9 cellular contexts compared by ENCODE assay signal in the genomic region with DNA sequence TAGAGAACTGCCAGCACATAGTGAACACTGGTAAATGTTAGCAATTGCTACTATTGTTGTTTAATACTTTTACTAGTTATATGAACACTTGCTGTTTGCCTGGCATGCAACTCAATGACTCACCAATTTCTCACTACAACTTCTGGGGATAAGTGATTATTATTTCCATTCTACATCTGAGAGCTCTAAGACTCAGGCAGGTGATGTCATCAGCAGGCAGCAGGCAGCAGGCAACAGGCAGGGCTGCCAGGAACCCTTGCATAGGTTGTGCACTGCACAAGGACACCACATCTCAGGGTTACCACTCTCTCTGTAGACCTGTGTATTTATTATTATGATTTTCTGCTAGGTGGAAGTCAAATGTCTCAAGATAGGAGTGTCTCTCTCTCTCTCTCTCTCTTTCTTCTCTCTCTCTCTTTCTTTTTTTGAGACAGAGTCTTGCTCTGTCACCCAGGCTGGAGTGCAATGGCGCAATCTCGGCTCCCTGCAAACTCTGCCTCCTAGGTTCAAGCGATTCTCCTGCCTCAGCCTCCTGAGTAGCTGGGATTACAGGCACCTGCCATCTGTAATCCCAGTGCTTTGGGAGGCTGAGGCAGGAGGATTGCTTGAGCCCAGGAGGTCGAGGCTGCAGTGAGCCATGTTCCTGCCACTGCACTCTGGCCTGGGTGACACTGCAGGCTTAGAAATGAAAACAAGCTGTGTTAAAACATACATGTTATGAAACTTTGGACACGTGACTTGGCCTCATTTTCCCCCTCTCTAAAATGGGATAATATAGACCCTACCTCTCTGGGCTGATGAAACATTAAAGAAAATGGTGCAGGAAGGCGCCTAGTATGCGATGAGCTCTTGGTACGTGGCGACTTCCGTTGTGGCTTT. TPM values are rescaled to one million over a fixed set of nuclear protein-coding genes. Genes with fewer than 3 reads are reported as not detected.
DNase-seq lines count a peak whose midpoint lies in the region; ATAC-seq and TF ChIP-seq lines count a peak whose summit lies in the region.
"Had no signal": no experiment of that assay in that cellular context is flagged by ENCODE, and none has a peak within 500 bp of the region (broad histone marks: within the 10 kb centered on the region; RNA-seq: fewer than 3 reads in every experiment).

No MANE protein-coding gene starts in this region.

- H4K8ac ChIP-seq in mesenchymal stem cell (ENCODE audit: low read length) = no peak overlapping the region

- H2AFZ ChIP-seq in mesenchymal stem cell (ENCODE audit: low read depth, low read length) (no peak overlapping the region), GM23338 (no peak overlapping the region)

- H2BK120ac ChIP-seq in mesenchymal stem cell (ENCODE audit: low read depth, low read length) = no peak overlapping the region

- H3K27ac Mint-ChIP-seq in GM23338 (no peak overlapping the region), osteocyte (ENCODE audit: unreplicated experiment) (no peak overlapping the region)
- H3K27ac Mint-ChIP-seq: brain had no signal

- no peak overlapping the region for H4K91ac ChIP-seq in mesenchymal stem cell (ENCODE audit: low read length)

- H3F3A ChIP-seq in GM23338 (replicated peaks; ENCODE audit: low read depth) = peaks cover 8% of the 10 kb centered on the region; the same call in 1 of the 2 replicates

- no peak overlapping the region for H3K9ac ChIP-seq in mesenchymal stem cell (ENCODE audit: low read length)

- H3K36me3 ChIP-seq in mesenchymal stem cell (ENCODE audit: control insufficient read depth in 1 of 2, insufficient read depth in 2 of 2, low read depth in 1 of 2, low read length in 2 of 2) (no peaks in the 10 kb centered on the region), GM23338 (ENCODE audit: insufficient read depth) (no peaks in the 10 kb centered on the region)
- H3K36me3 ChIP-seq: heart left ventricle had no signal

- no peak overlapping the region for H3K4me3 Mint-ChIP-seq in GM23338
- H3K4me3 Mint-ChIP-seq in osteocyte (ENCODE audit: unreplicated experiment) = no peak overlapping the region

- peaks cover 23% of the 10 kb centered on the region for H3K4me1 Mint-ChIP-seq in GM23338
- peaks cover 12% of the 10 kb centered on the region for H3K4me1 Mint-ChIP-seq in osteocyte (ENCODE audit: unreplicated experiment)

- H3K14ac ChIP-seq in mesenchymal stem cell (ENCODE audit: low read length in 2 of 2) = no peak overlapping the region

- no peaks in the 10 kb centered on the region for H3K9me2 ChIP-seq in GM23338 (ENCODE audit: insufficient read depth)

- H3K9me3 ChIP-seq in mesenchymal stem cell (ENCODE audit: control insufficient read depth, low read length) = no peaks in the 10 kb centered on the region

- H3K4me1 ChIP-seq in mesenchymal stem cell (ENCODE audit: control insufficient read depth, insufficient read depth, low read depth, low read length) (peaks cover 6% of the 10 kb centered on the region), GM23338 (ENCODE audit: insufficient read depth) (0 out of 2 replicates have a peak, but pooled peaks cover 11% of the 10 kb centered on the region)

- H3K18ac ChIP-seq in mesenchymal stem cell (ENCODE audit: low read depth in 1 of 2, low read length in 2 of 2) = no peak overlapping the region

- no peak overlapping the region for H3K23ac ChIP-seq in mesenchymal stem cell (ENCODE audit: low read length in 2 of 2)

- H3K36me3 Mint-ChIP-seq in GM23338 (ENCODE audit: low read depth) (no peaks in the 10 kb centered on the region; the same call in 1 of the 3 replicates), osteocyte (ENCODE audit: unreplicated experiment) (no peaks in the 10 kb centered on the region)
- H3K36me3 Mint-ChIP-seq: brain had no signal

- TF ChIP-seq CTCF in GM23338 (conservative IDR thresholded peaks at IDR 0.05; ENCODE audit: low read depth in 2 of 2) (no peak), osteocyte (IDR thresholded peaks at IDR 0.05) (no peak)

- H3K27ac ChIP-seq in mesenchymal stem cell (ENCODE audit: low read length, poor library complexity, severe bottlenecking) = no peak overlapping the region
- no peak overlapping the region for H3K27ac ChIP-seq in GM23338 (ENCODE audit: low read depth)
- H3K27ac ChIP-seq: heart left ventricle had no signal

- H3K79me1 ChIP-seq in mesenchymal stem cell (replicated peaks; ENCODE audit: low read length, poor library complexity, severe bottlenecking) = no peaks in the 10 kb centered on the region

- H3K27me3 Mint-ChIP-seq in GM23338 (ENCODE audit: insufficient read depth, low read depth, poor library complexity) (peaks cover 32% of the 10 kb centered on the region), osteocyte (ENCODE audit: unreplicated experiment) (peaks cover 12% of the 10 kb centered on the region)

- no peak overlapping the region for H2BK5ac ChIP-seq in mesenchymal stem cell (ENCODE audit: low read depth, low read length, poor library complexity, severe bottlenecking)

- ATAC-seq in GM23338 = no peak

- 87% methylated on average over 9 of the region's 10 CpGs for WGBS in mesenchymal stem cell

- H3K4me2 ChIP-seq in mesenchymal stem cell (ENCODE audit: low read length, poor library complexity, severe bottlenecking) (no peak overlapping the region), GM23338 (no peak overlapping the region)

- peaks cover 2% of the 10 kb centered on the region; the same call in 1 of the 3 replicates for H3K9me3 Mint-ChIP-seq in GM23338
- no peaks in the 10 kb centered on the region for H3K9me3 Mint-ChIP-seq in osteocyte (ENCODE audit: unreplicated experiment)

- H3K79me2 ChIP-seq in GM23338 (replicated peaks; ENCODE audit: insufficient read depth) = no peaks in the 10 kb centered on the region

- H4K20me1 ChIP-seq in GM23338 (replicated peaks; ENCODE audit: insufficient read depth) = no peaks in the 10 kb centered on the region

- no peak overlapping the region for H3K4ac ChIP-seq in mesenchymal stem cell (ENCODE audit: low read depth in 1 of 2, low read length in 2 of 2)

- H3K4me3 ChIP-seq in mesenchymal stem cell (ENCODE audit: insufficient read depth in 1 of 2, low read depth in 1 of 2, low read length in 2 of 2) (no peak overlapping the region), GM23338 (no peak overlapping the region)
- H3K4me3 ChIP-seq: heart left ventricle had no signal

- no peak overlapping the region for H2BK12ac ChIP-seq in mesenchymal stem cell (ENCODE audit: low read length in 2 of 2)

- H3K27me3 ChIP-seq in mesenchymal stem cell (ENCODE audit: control insufficient read depth in 1 of 2, insufficient read depth in 1 of 2, low read length in 2 of 2) (peaks cover 0 to 14% of the 10 kb centered on the region in 2 experiments), GM23338 (ENCODE audit: insufficient read depth) (peaks cover 6% of the 10 kb centered on the region; the same call in 1 of the 2 replicates)
- H3K27me3 ChIP-seq: heart left ventricle had no signal

- H2AK5ac ChIP-seq in mesenchymal stem cell (ENCODE audit: low read length, severe bottlenecking) = no peak overlapping the region

- DNase-seq in EH (ENCODE audit: low read depth) = peak; percentile 58
- DNase-seq in LHCN-M2 (ENCODE audit: low read depth) = peak; percentile 65
- DNase-seq in astrocyte of the hippocampus (ENCODE audit: low read depth, low spot score) = peak; percentile 45
- DNase-seq in mesenchymal stem cell = peak; percentile 46
- no peak for DNase-seq in GM23338 (ENCODE audit: low spot score)
- DNase-seq in stimulated activated CD8-positive, alpha-beta memory T cell treated with anti-CD3 and anti-CD28 coated beads, Interleukin-4, amount 100 ng/mL, for 48 hours = no peak
- no peak for DNase-seq in osteocyte (ENCODE audit: extremely low spot score, unreplicated experiment)

- no peak overlapping the region for H2BK15ac ChIP-seq in mesenchymal stem cell (ENCODE audit: low read depth, poor library complexity, severe bottlenecking)

TF ChIP-seq in GM23338, 12 proteins besides CTCF, POLR2A, EP300 and RAD21 (continues in another document):
- no peak for TF ChIP-seq JUNB (IDR thresholded peaks at IDR 0.05; ENCODE audit: unreplicated experiment)

RNA-seq across cellular contexts. Expression of a gene that starts 22.7 kb away (rescaled TPM):
- total RNA-seq in LHCN-M2 (2014; rRNA removed) = 0.11 TPM in 1 of 2 replicates, not detected in the other
- polyA plus RNA-seq in LHCN-M2 (2012) = not detected
- polyA plus RNA-seq in mesenchymal stem cell (2013, experiment 1 of 2) = 0.21 TPM
- polyA plus RNA-seq in mesenchymal stem cell (2013, experiment 2 of 2) = 0.15 TPM
- total RNA-seq in GM23338 (2014; rRNA removed; shearing (Covaris generic)) = 16.2 and 17.4 TPM in 2 replicates
- polyA plus RNA-seq in GM23338 (2016; fragmentation: Nextera tagmentation; extraction: Ambion mirVana) = 14.0 and 14.6 TPM in 2 replicates
- not detected in 2 replicates for total RNA-seq in osteocyte

RNA-seq across cellular contexts. Expression of a gene that starts 33.9 kb away (rescaled TPM):
- total RNA-seq in LHCN-M2 (2014; rRNA removed) (1.4 and 2.3 TPM in 2 replicates), osteocyte (7.3 and 8.1 TPM in 2 replicates)
- 3.5 TPM for polyA plus RNA-seq in LHCN-M2 (2012)
- polyA plus RNA-seq in mesenchymal stem cell (2013, experiment 1 of 2) = 4.9 TPM
- 5.4 TPM for polyA plus RNA-seq in mesenchymal stem cell (2013, experiment 2 of 2)
- 3.4 and 4.8 TPM in 2 replicates for total RNA-seq in GM23338 (2014; rRNA removed; shearing (Covaris generic))
- 1.7 and 1.8 TPM in 2 replicates for polyA plus RNA-seq in GM23338 (2016; fragmentation: Nextera tagmentation; extraction: Ambion mirVana)

RNA-seq across cellular contexts. Expression of a gene that starts 51.4 kb away (rescaled TPM):
- total RNA-seq in LHCN-M2 (2014; rRNA removed) (not detected in 2 replicates), osteocyte (not detected in 2 replicates)
- polyA plus RNA-seq in LHCN-M2 (2012) = not detected
- not detected for polyA plus RNA-seq in mesenchymal stem cell (2013, experiment 1 of 2)
- polyA plus RNA-seq in mesenchymal stem cell (2013, experiment 2 of 2) = not detected
- not detected in 2 replicates for total RNA-seq in GM23338 (2014; rRNA removed; shearing (Covaris generic))
- polyA plus RNA-seq in GM23338 (2016; fragmentation: Nextera tagmentation; extraction: Ambion mirVana) = 0.81 and 0.89 TPM in 2 replicates

Comparison
In these comparisons a context has a peak if more than half of its experiments do, and no peak if none do; other contexts are left out.
1. DNase-seq: peak in EH (single experiment), LHCN-M2 (single experiment), astrocyte of the hippocampus (single experiment) and mesenchymal stem cell (single experiment); none in GM23338 (single experiment), stimulated activated CD8-positive, alpha-beta memory T cell treated with anti-CD3 and anti-CD28 coated beads, Interleukin-4, amount 100 ng/mL, for 48 hours (single experiment) and osteocyte (single experiment).
2. RNA of a gene that starts 22.7 kb away (total RNA-seq): 16.2 to 17.4 TPM in GM23338; 0.11 TPM in LHCN-M2 and not detected in osteocyte; every median in the first group is over 10 times any median in the second.